In the genomic region with DNA sequence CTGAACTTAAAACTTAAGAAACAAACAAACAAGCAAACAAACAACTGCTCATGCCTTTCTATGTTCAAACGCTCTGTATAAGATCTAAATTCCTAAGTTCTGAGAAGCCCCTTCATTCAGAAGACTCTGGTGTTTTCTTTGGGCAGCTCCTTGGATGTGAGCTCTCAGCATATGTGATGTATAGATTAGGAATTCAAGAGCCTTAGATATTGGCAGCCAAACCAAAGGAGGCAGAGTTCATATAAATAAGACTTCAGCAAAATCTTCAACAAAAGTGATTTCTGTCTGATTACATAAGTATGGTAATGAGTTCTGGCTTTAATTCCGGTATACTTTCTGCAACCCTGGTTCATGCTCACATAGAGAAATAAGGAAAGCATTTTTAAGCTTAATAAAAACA, we compare ENCODE assay signal across 22 cellular contexts.
"Had no signal": no experiment of that assay in that cellular context is flagged by ENCODE, and none has a peak within 500 bp of the region (broad histone marks: within the 10 kb centered on the region; RNA-seq: fewer than 3 reads in every experiment).

No MANE protein-coding gene starts in this region.

- H3K27ac Mint-ChIP-seq: activated naive CD8-positive, alpha-beta T cell treated with anti-CD3 and anti-CD28 coated beads for 36 hours; naive B cell; progenitor cell of endocrine pancreas had no signal

- H3K36me3 ChIP-seq: heart right ventricle, lower lobe of right lung, thoracic aorta, upper lobe of right lung had no signal

- H3K27me3 ChIP-seq: heart right ventricle, upper lobe of right lung had no signal

- H3K4me1 Mint-ChIP-seq: naive B cell had no signal

- H3K4me3 Mint-ChIP-seq: activated naive CD8-positive, alpha-beta T cell treated with anti-CD3 and anti-CD28 coated beads for 36 hours; naive B cell had no signal

- H3K27ac ChIP-seq: heart right ventricle, lower lobe of right lung, thoracic aorta, upper lobe of right lung had no signal

- DNase-seq: activated CD4-positive, alpha-beta T cell treated with anti-CD3 and anti-CD28 coated beads for 1 hour; activated CD4-positive, alpha-beta T cell treated with anti-CD3 and anti-CD28 coated beads, Interleukin-2, amount 50 U/mL, for 4 hours; activated CD8-positive, alpha-beta memory T cell treated with anti-CD3 and anti-CD28 coated beads, Interleukin-2, amount 50 U/mL, for 48 hours; activated naive CD4-positive, alpha-beta T cell treated with Interleukin-2 at 50 U/mL for 16 hours; activated naive CD8-positive, alpha-beta T cell treated with anti-CD3 and anti-CD28 coated beads for 36 hours; activated T-cell treated with anti-CD3 and anti-CD28 coated beads, Interleukin-2, amount 50 U/mL, for 48 hours; amniotic stem cell; dermis blood vessel endothelial cell; effector CD8-positive, alpha-beta T cell; erythroblast; heart right ventricle; lower lobe of right lung; naive B cell; retina; stimulated activated CD4-positive, alpha-beta T cell treated with anti-CD3 and anti-CD28 coated beads, Interleukin-4, amount 100 ng/mL, for 24 hours; stimulated activated naive CD4-positive, alpha-beta T cell treated with Interleukin-2 at 50 U/mL for 16 hours; T-helper 1 cell; T-helper 9 cell; upper lobe of right lung had no signal

- H3K4me3 ChIP-seq: heart right ventricle, lower lobe of right lung, thoracic aorta, upper lobe of right lung had no signal

- H3K27me3 Mint-ChIP-seq: activated naive CD8-positive, alpha-beta T cell treated with anti-CD3 and anti-CD28 coated beads for 36 hours; progenitor cell of endocrine pancreas had no signal

- ATAC-seq: heart right ventricle, left lobe of liver, lower lobe of right lung, upper lobe of right lung had no signal

- H3K4me1 ChIP-seq: lower lobe of right lung, upper lobe of right lung had no signal

- H3K9me3 ChIP-seq: lower lobe of right lung, thoracic aorta, upper lobe of right lung had no signal
